ENCODE assay signal across 23 cellular contexts in the genomic region with DNA sequence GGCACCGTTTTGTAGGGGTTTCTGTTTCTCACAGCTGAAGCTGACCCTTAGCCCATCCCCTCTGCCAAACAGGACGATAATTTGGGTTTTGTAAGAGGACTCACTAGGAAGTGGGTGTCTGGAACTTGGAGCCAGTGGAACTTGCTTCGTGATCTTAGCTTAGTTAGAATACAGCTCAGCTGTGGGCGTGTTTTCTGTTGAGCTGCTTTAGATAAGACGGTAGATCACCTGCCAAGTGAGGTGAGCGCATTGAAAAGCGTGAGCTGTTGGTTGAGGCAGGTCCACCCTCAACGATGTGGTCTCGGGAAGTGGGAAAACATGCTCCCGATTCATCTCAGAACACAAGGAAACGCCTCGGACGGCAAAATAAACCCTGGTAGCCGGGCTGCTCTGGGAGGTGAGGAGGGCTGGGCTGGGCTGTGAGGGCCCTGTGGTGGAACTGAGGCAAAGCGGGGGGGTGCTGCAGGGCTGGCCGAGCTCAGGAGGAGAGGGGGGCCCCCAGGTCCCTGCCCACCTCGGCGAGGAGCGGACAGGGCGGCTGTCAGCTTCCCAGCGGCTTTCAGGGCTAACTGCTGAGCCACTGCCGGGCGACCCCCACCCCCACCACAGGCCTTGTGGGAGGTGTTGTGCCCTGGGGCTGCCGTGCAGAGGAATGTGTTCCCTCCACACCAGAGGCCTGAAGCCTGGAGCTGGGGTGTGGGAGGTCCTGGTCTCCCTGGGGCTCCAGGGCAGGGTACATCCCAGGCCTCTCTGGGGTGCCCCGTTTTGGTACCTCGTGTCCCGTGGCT. TPM values are rescaled to one million over a fixed set of nuclear protein-coding genes. Genes with fewer than 3 reads are reported as not detected.
A peak's percentile ranks its signal among the peaks of the same experiment; 100 is the strongest.
DNase-seq lines count a peak whose midpoint lies in the region; ATAC-seq lines count a peak whose summit lies in the region.
"Had no signal": no experiment of that assay in that cellular context is flagged by ENCODE, and none has a peak within 500 bp of the region (broad histone marks: within the 10 kb centered on the region; RNA-seq: fewer than 3 reads in every experiment).

No MANE protein-coding gene starts in this region.

- H3K9me3 Mint-ChIP-seq in activated naive CD4-positive, alpha-beta T cell treated with anti-CD3 and anti-CD28 coated beads, Interleukin-2, amount 10 ng/mL, durations not matched to agents 7 days and 5 days: no peaks in the 10 kb centered on the region
- H3K9me3 Mint-ChIP-seq in activated naive CD4-positive, alpha-beta T cell treated with anti-CD3 and anti-CD28 coated beads, Interleukin-2, amount 50 U/mL, for 72 hours: no peaks in the 10 kb centered on the region
- H3K9me3 Mint-ChIP-seq: activated T-cell treated with anti-CD3 and anti-CD28 coated beads, Interleukin-2, amount 50 U/mL, for 24 hours; naive thymus-derived CD8-positive, alpha-beta T cell; stimulated activated memory B cell treated with anti-CD40 and anti-IgM and Interleukin-4, amounts not matched to agents 10 μg/mL and 1 μg/mL and 100 μg/mL, for 72 hours had no signal

- ATAC-seq in activated naive CD4-positive, alpha-beta T cell treated with anti-CD3 and anti-CD28 coated beads, Interleukin-2, amount 50 U/mL, for 72 hours: no peak
- ATAC-seq in left lobe of liver (peak; percentile 20), HG03565 (IDR thresholded peaks at IDR 0.05; ENCODE audit: unreplicated experiment) (no peak)
- ATAC-seq: gastroesophageal sphincter; naive thymus-derived CD8-positive, alpha-beta T cell had no signal

- H3K36me3 Mint-ChIP-seq in activated naive CD4-positive, alpha-beta T cell treated with anti-CD3 and anti-CD28 coated beads, Interleukin-2, amount 10 ng/mL, durations not matched to agents 7 days and 5 days: no peaks in the 10 kb centered on the region
- no peaks in the 10 kb centered on the region for H3K36me3 Mint-ChIP-seq in activated naive CD4-positive, alpha-beta T cell treated with anti-CD3 and anti-CD28 coated beads, Interleukin-2, amount 50 U/mL, for 72 hours
- H3K36me3 Mint-ChIP-seq: activated naive CD8-positive, alpha-beta T cell; CD14-positive monocyte; naive thymus-derived CD8-positive, alpha-beta T cell; stimulated activated memory B cell treated with anti-CD40 and anti-IgM and Interleukin-4, amounts not matched to agents 10 μg/mL and 1 μg/mL and 100 μg/mL, for 72 hours had no signal

- DNase-seq in activated naive CD4-positive, alpha-beta T cell treated with anti-CD3 and anti-CD28 coated beads, Interleukin-2, amount 10 ng/mL, durations not matched to agents 7 days and 5 days: no peak
- no peak for DNase-seq in activated naive CD4-positive, alpha-beta T cell treated with anti-CD3 and anti-CD28 coated beads, Interleukin-2, amount 50 U/mL, for 72 hours (ENCODE audit: low spot score in 2 of 2)
- DNase-seq in ELF-1 (ENCODE audit: low read depth, low spot score): peak; percentile 78
- DNase-seq in RPMI8226: peak; percentile 56
- no peak for DNase-seq in left lobe of liver (ENCODE audit: low spot score)
- DNase-seq in NCI-H69 (lab: John Stamatoyannopoulos, UW): no peak
- DNase-seq in NCI-H2227 treated with DMSO at 0.1 percent for 48 hours (lab: John Stamatoyannopoulos, UW): no peak
- DNase-seq: ACHN; activated CD4-positive, alpha-beta T cell treated with anti-CD3 and anti-CD28 coated beads, Interleukin-2, amount 50 U/mL, for 4 hours; activated T-cell treated with anti-CD3 and anti-CD28 coated beads, Interleukin-2, amount 50 U/mL, for 24 hours; effector memory CD4-positive, alpha-beta T cell; kidney glomerular epithelial cell; mesendoderm; NCI-H1048; NCI-H2081; NCI-H510A treated with DMSO at 0.1 percent for 48 hours; sigmoid colon had no signal

- H3K4me1 Mint-ChIP-seq in activated naive CD4-positive, alpha-beta T cell treated with anti-CD3 and anti-CD28 coated beads, Interleukin-2, amount 10 ng/mL, durations not matched to agents 7 days and 5 days: peaks cover 52% of the 10 kb centered on the region

- H3K27me3 Mint-ChIP-seq in activated naive CD4-positive, alpha-beta T cell treated with anti-CD3 and anti-CD28 coated beads, Interleukin-2, amount 10 ng/mL, durations not matched to agents 7 days and 5 days: peaks cover 63% of the 10 kb centered on the region

- peak overlapping the region; percentile 62 for H3K27ac Mint-ChIP-seq in activated naive CD4-positive, alpha-beta T cell treated with anti-CD3 and anti-CD28 coated beads, Interleukin-2, amount 10 ng/mL, durations not matched to agents 7 days and 5 days
- H3K27ac Mint-ChIP-seq in activated naive CD4-positive, alpha-beta T cell treated with anti-CD3 and anti-CD28 coated beads, Interleukin-2, amount 50 U/mL, for 72 hours: no peak overlapping the region
- H3K27ac Mint-ChIP-seq: activated naive CD8-positive, alpha-beta T cell; activated T-cell treated with anti-CD3 and anti-CD28 coated beads, Interleukin-2, amount 50 U/mL, for 24 hours; stimulated activated memory B cell treated with anti-CD40 and anti-IgM and Interleukin-4, amounts not matched to agents 10 μg/mL and 1 μg/mL and 100 μg/mL, for 72 hours had no signal

- no peak overlapping the region for H3K4me3 Mint-ChIP-seq in activated naive CD4-positive, alpha-beta T cell treated with anti-CD3 and anti-CD28 coated beads, Interleukin-2, amount 10 ng/mL, durations not matched to agents 7 days and 5 days
- H3K4me3 Mint-ChIP-seq: activated naive CD8-positive, alpha-beta T cell; activated T-cell treated with anti-CD3 and anti-CD28 coated beads, Interleukin-2, amount 50 U/mL, for 24 hours; CD14-positive monocyte; stimulated activated memory B cell treated with anti-CD40 and anti-IgM and Interleukin-4, amounts not matched to agents 10 μg/mL and 1 μg/mL and 100 μg/mL, for 72 hours had no signal

- CTCF ChIA-PET in activated naive CD4-positive, alpha-beta T cell treated with anti-CD3 and anti-CD28 coated beads, Interleukin-2, amount 10 ng/mL, durations not matched to agents 7 days and 5 days (lab: Charles Lee): interaction anchor here (0.9 kb wide), 1 partner anchor 348 kb away, joined by 3 read pairs; no protein-coding TSS in a partner anchor

RNA-seq across cellular contexts. Expression of a gene that starts 30.6 kb away (rescaled TPM):
- total RNA-seq in activated naive CD4-positive, alpha-beta T cell treated with anti-CD3 and anti-CD28 coated beads, Interleukin-2, amount 50 U/mL, for 72 hours: 10 to 100 TPM; 21.0 to 29.3 TPM
- total RNA-seq in left lobe of liver: 9.9 TPM

RNA-seq across cellular contexts. Expression of a gene that starts 30.8 kb away (rescaled TPM):
- 10 to 100 TPM; 22.0 to 34.5 TPM for total RNA-seq in activated naive CD4-positive, alpha-beta T cell treated with anti-CD3 and anti-CD28 coated beads, Interleukin-2, amount 50 U/mL, for 72 hours
- total RNA-seq in left lobe of liver: 9.3 TPM

Comparison
In these comparisons a context has a peak if more than half of its experiments do, and no peak if none do; other contexts are left out.
1. DNase-seq: peak in ELF-1 (single experiment) and RPMI8226 (single experiment); none in activated naive CD4-positive, alpha-beta T cell treated with anti-CD3 and anti-CD28 coated beads, Interleukin-2, amount 10 ng/mL, durations not matched to agents 7 days and 5 days (single experiment), activated naive CD4-positive, alpha-beta T cell treated with anti-CD3 and anti-CD28 coated beads, Interleukin-2, amount 50 U/mL, for 72 hours (0 of 2), left lobe of liver (single experiment), NCI-H69 (single experiment) and NCI-H2227 treated with DMSO at 0.1 percent for 48 hours (single experiment).